ENCODE assay signal across 27 cellular contexts in genomic region chr15:96019114-96019513, GRCh38.
"Had no signal": no experiment of that assay in that cellular context is flagged by ENCODE, and none has a peak within 500 bp of the region (broad histone marks: within the 10 kb centered on the region; RNA-seq: fewer than 3 reads in every experiment).

No MANE protein-coding gene starts in this region.

- ATAC-seq: effector memory CD8-positive, alpha-beta T cell; esophagus mucosa; gastrocnemius medialis; heart right ventricle; left cardiac atrium; left lung; left ventricle myocardium superior; lower lobe of right lung; mucosa of descending colon had no signal

- H3K4me3 Mint-ChIP-seq: dendritic cell treated with granulocyte-macrophage colony-stimulating factor and Interleukin-4, amounts not matched to agents 40 ng/mL and 50 ng/mL, for 4 days; effector memory CD8-positive, alpha-beta T cell; endodermal cell; mesothelial cell of epicardium had no signal

- H3K36me3 ChIP-seq: colonic mucosa, esophagus squamous epithelium, gastrocnemius medialis, heart right ventricle, left lung, lower lobe of right lung had no signal

- H3K4me3 ChIP-seq: colonic mucosa, esophagus squamous epithelium, gastrocnemius medialis, heart right ventricle, left lung, lower lobe of right lung, mucosa of descending colon had no signal

- H3K27ac Mint-ChIP-seq: dendritic cell treated with granulocyte-macrophage colony-stimulating factor and Interleukin-4, amounts not matched to agents 40 ng/mL and 50 ng/mL, for 4 days; effector memory CD8-positive, alpha-beta T cell; endodermal cell; mesothelial cell of epicardium had no signal

- H3K27me3 Mint-ChIP-seq: dendritic cell treated with granulocyte-macrophage colony-stimulating factor and Interleukin-4, amounts not matched to agents 40 ng/mL and 50 ng/mL, for 4 days had no signal

- FAIRE-seq: endometrium, islet of Langerhans, keratinocyte had no signal

- H3K9me3 Mint-ChIP-seq: dendritic cell treated with granulocyte-macrophage colony-stimulating factor and Interleukin-4, amounts not matched to agents 40 ng/mL and 50 ng/mL, for 4 days; effector memory CD8-positive, alpha-beta T cell had no signal

- H3K4me1 ChIP-seq: colonic mucosa, esophagus squamous epithelium, gastrocnemius medialis, heart right ventricle, left lung, lower lobe of right lung had no signal

- H3K4me1 Mint-ChIP-seq: endodermal cell had no signal

- H3K27ac ChIP-seq: colonic mucosa, epithelial cell of prostate, esophagus squamous epithelium, gastrocnemius medialis, heart right ventricle, left lung, lower lobe of right lung had no signal

- H3K9me3 ChIP-seq: colonic mucosa, esophagus squamous epithelium, gastrocnemius medialis, left lung, lower lobe of right lung, mucosa of descending colon had no signal

- DNase-seq: colonic mucosa; cortex of kidney; effector CD8-positive, alpha-beta T cell; effector memory CD8-positive, alpha-beta T cell; endodermal cell; erythroblast; esophagus squamous epithelium; foreskin fibroblast; foreskin melanocyte; gastrocnemius medialis; glutamatergic neuron; head of caudate nucleus; heart right ventricle; hippocampal formation; left cardiac atrium; left lung; left ventricle myocardium superior; lower lobe of right lung; mesenchymal stem cell; mucosa of descending colon had no signal

- H3K27me3 ChIP-seq: colonic mucosa, esophagus squamous epithelium, gastrocnemius medialis, heart right ventricle, left lung had no signal
